Comparison of ENCODE assay signal across 8 cellular contexts in the genomic region with DNA sequence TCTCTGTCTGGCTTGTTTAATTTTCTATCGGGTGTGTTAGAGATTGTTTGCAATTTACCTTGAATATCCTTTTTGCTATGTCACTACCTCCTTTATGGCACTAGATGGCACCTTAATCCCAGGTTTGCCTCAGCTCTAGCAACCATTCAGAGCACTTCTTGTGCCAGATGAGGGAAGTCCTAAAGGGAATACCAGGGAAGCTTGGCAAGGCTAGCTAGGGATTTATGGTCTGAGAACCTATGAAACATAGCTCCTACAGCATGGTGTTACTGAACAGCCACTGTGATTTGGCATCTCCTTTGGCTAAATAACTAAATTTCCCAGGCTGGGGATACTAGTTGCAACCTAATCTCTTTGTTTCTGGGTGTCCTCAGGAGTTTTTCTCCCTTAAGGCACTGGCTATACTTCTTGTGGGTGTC.
DNase-seq lines count a peak whose midpoint lies in the region; ATAC-seq, FAIRE-seq and TF ChIP-seq lines count a peak whose summit lies in the region.

No MANE protein-coding gene starts in this region.

- no peaks in the 10 kb centered on the region for H4K20me1 ChIP-seq in mammary epithelial cell (ENCODE audit: insufficient read depth, low read length)
- H4K20me1 ChIP-seq in keratinocyte (ENCODE audit: control insufficient read depth, extremely low read depth, insufficient read depth, low read length): no peaks in the 10 kb centered on the region

- peak; percentile 91 for FAIRE-seq in keratinocyte (lab: Jason Lieb, UNC)

- H3K9ac ChIP-seq in mammary epithelial cell (ENCODE audit: insufficient read depth, low read length) (no peak overlapping the region), keratinocyte (ENCODE audit: control insufficient read depth, extremely low read depth, insufficient read depth, low read length) (no peak overlapping the region)

- peak overlapping the region; percentile 52 for H2AFZ ChIP-seq in mammary epithelial cell (ENCODE audit: low read depth, low read length)
- peak overlapping the region; percentile 45 for H2AFZ ChIP-seq in keratinocyte (ENCODE audit: control insufficient read depth, low read length)

- no peaks in the 10 kb centered on the region for H3K36me3 ChIP-seq in mammary epithelial cell (ENCODE audit: insufficient read depth, low read length)
- H3K36me3 ChIP-seq in keratinocyte (ENCODE audit: control insufficient read depth in 2 of 2, extremely low read depth in 1 of 2, insufficient read depth in 2 of 2, low read length in 2 of 2): no peaks in the 10 kb centered on the region

- H3K4me2 ChIP-seq in mammary epithelial cell (ENCODE audit: insufficient read depth, low read depth, low read length): no peak overlapping the region
- H3K4me2 ChIP-seq in keratinocyte (ENCODE audit: control insufficient read depth, extremely low read depth, insufficient read depth, low read depth, low read length): no peak overlapping the region

- CTCF ChIA-PET in mammary epithelial cell (lab: Charles Lee; ENCODE audit: low non-redundant PET): interaction anchor here (0.5 to 1.0 kb wide), 3 partner anchors 81 to 323 kb away, joined by 3 to 5 read pairs (median 3); no protein-coding TSS in a partner anchor

- H3K4me3 ChIP-seq in mammary epithelial cell (replicated peaks in 1 of 3; ENCODE audit: insufficient read depth in 1 of 3, low read depth in 2 of 3, low read length in 3 of 3) (no peak overlapping the region), keratinocyte (ENCODE audit: control insufficient read depth in 2 of 3, extremely low read depth in 1 of 3, insufficient read depth in 2 of 3, low read depth in 1 of 3, low read length in 3 of 3) (no peak overlapping the region)

- no peaks in the 10 kb centered on the region for H3K27me3 ChIP-seq in mammary epithelial cell (ENCODE audit: insufficient read depth, low read length)
- no peaks in the 10 kb centered on the region for H3K27me3 ChIP-seq in keratinocyte (ENCODE audit: control insufficient read depth, extremely low read depth, insufficient read depth, low read length)

- no peaks in the 10 kb centered on the region for H3K9me3 ChIP-seq in mammary epithelial cell (replicated peaks; ENCODE audit: insufficient read depth, low read length)
- no peaks in the 10 kb centered on the region for H3K9me3 ChIP-seq in keratinocyte (ENCODE audit: control insufficient read depth, low read depth, low read length)

- BruUV-seq in mammary epithelial cell (replicated peaks; lab: Mats Ljungman, UMichigan): no TSS peak

- dilution Hi-C loops in mammary epithelial cell (cut with HindIII; ENCODE audit: low sequenced_read_pairs): loop anchor here (5.0 kb wide), 1 partner anchor 466 kb away; a partner anchor contains a TSS
- dilution Hi-C loops in keratinocyte (cut with MboI; ENCODE audit: extremely low pct_ligation_motif_present, low sequenced_read_pairs): no loop called here

- intact Hi-C loops in mammary epithelial cell (cut with micrococcal nuclease): loop anchor here (1.0 to 5.0 kb wide), 8 partner anchors 82 to 451 kb away; a partner anchor contains a TSS

- H3K79me2 ChIP-seq in mammary epithelial cell (ENCODE audit: insufficient read depth, low read length): no peaks in the 10 kb centered on the region
- H3K79me2 ChIP-seq in keratinocyte (ENCODE audit: control insufficient read depth, insufficient read depth, low read length): no peaks in the 10 kb centered on the region

- 0% methylated on average over 1 of the region's 1 CpG for WGBS in mammary epithelial cell (ENCODE audit: low coverage, missing lambda C conversion rate)

- DNase-seq in AG20443 (ENCODE audit: low spot score) (peak; percentile 81), NCI-H1105 (lab: John Stamatoyannopoulos, UW) (peak; percentile 70), SK-N-DZ (ENCODE audit: low spot score) (peak; percentile 75), mammary epithelial cell (peak; percentile 78), keratinocyte (ENCODE audit: low read depth, low spot score) (peak; percentile 56)
- peak; percentile 8 for DNase-seq in stimulated activated CD8-positive, alpha-beta memory T cell treated with anti-CD3 and anti-CD28 coated beads, Interleukin-12 subunit alpha, Interleukin-12 subunit beta, amount 100 ng/mL, for 1 hour (ENCODE audit: low read depth)

- peak overlapping the region; percentile 73 for H3K27ac ChIP-seq in mammary epithelial cell (ENCODE audit: insufficient read depth, low read depth, low read length)
- no peak overlapping the region for H3K27ac ChIP-seq in keratinocyte (ENCODE audit: control insufficient read depth, insufficient read depth, low read length)

- no peaks in the 10 kb centered on the region for H3K9me1 ChIP-seq in keratinocyte (ENCODE audit: control insufficient read depth, extremely low read depth, insufficient read depth, low read length)

- in situ Hi-C loops in mammary epithelial cell (cut with MboI; ENCODE audit: low sequenced_read_pairs in 2 of 2): loop anchor here (10.0 to 25.0 kb wide), 3 partner anchors 321 to 444 kb away; a partner anchor contains a TSS

- ATAC-seq in GM18502 (IDR thresholded peaks at IDR 0.05; ENCODE audit: poor library complexity, unreplicated experiment) (peak; percentile 86), HG02798 (IDR thresholded peaks at IDR 0.05; ENCODE audit: poor library complexity, unreplicated experiment) (peak; percentile 89)

- TF ChIP-seq CTCF in mammary epithelial cell (conservative IDR thresholded peaks at IDR 0.05 in 1 of 2, IDR thresholded peaks at IDR 0.05 in 1 of 2; ENCODE audit: extremely low read depth in 1 of 2, insufficient read depth in 1 of 2, low read depth in 1 of 2, low read length in 2 of 2): peak; percentile 80 to 82
- peak; percentile 56 to 84 (median 74) for TF ChIP-seq CTCF in keratinocyte (optimal IDR thresholded peaks at IDR 0.05 in 1 of 3, IDR thresholded peaks at IDR 0.05 in 1 of 3, conservative IDR thresholded peaks at IDR 0.05 in 1 of 3; ENCODE audit: extremely low read depth in 1 of 3, insufficient read depth in 2 of 3, low read length in 3 of 3)

- H3K4me1 ChIP-seq in mammary epithelial cell (ENCODE audit: insufficient read depth, low read length) (peaks cover 4% of the 10 kb centered on the region), keratinocyte (ENCODE audit: control insufficient read depth, extremely low read depth, insufficient read depth, low read length) (peaks cover 10% of the 10 kb centered on the region)

Comparison
In these comparisons a context has a peak if more than half of its experiments do, and no peak if none do; other contexts are left out.
1. DNase-seq: peak in every context shown above with its lines; median percentile 81 in AG20443; 78 in mammary epithelial cell; 75 in SK-N-DZ; 70 in NCI-H1105; 56 in keratinocyte; 8 in stimulated activated CD8-positive, alpha-beta memory T cell treated with anti-CD3 and anti-CD28 coated beads, Interleukin-12 subunit alpha, Interleukin-12 subunit beta, amount 100 ng/mL, for 1 hour.